Comparison of ENCODE assay signal across 13 cellular contexts in the genomic region with DNA sequence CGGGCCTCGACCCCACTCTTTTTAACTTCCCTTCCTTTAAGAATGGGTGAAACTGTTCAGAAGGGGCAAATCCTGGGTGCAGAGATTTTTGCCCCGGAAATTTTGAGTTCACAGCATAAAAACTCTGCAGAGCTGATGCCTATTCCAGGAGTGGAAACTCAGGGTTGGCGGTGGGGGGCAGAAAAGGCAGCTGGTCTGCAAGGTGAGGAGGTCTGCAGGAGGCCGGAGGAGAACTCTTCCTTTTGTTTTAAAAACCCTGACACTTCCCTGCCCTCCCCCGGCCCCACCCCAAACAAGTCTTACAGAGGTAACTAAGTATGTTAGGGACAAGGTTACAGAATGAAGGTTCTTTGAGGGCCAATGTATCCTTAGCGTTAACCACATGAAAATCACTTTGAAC.
A peak's percentile ranks its signal among the peaks of the same experiment; 100 is the strongest.
DNase-seq lines count a peak whose midpoint lies in the region; ATAC-seq and TF ChIP-seq lines count a peak whose summit lies in the region.
"Had no signal": no experiment of that assay in that cellular context is flagged by ENCODE, and none has a peak within 500 bp of the region (broad histone marks: within the 10 kb centered on the region; RNA-seq: fewer than 3 reads in every experiment).

No MANE protein-coding gene starts in this region.

- no peaks in the 10 kb centered on the region for H3K9me2 ChIP-seq in HCT116 (ENCODE audit: insufficient read depth)

- H3K36me3 ChIP-seq in HCT116 (ENCODE audit: control insufficient read depth in 1 of 2, insufficient read depth in 2 of 2, low read length in 2 of 2) (no peaks in the 10 kb centered on the region), mammary epithelial cell (ENCODE audit: insufficient read depth, low read length) (no peaks in the 10 kb centered on the region), right lobe of liver (no peaks in the 10 kb centered on the region), stomach smooth muscle (ENCODE audit: control insufficient read depth in 2 of 2, insufficient read depth in 2 of 2, low read length in 2 of 2) (no peaks in the 10 kb centered on the region), body of pancreas (replicated peaks in 1 of 2; ENCODE audit: insufficient read depth in 1 of 2, low read depth in 2 of 2) (no peaks in the 10 kb centered on the region)

- peak overlapping the region; percentile 29; the same call in 1 of the 2 replicates for H3K9ac ChIP-seq in HCT116 (ENCODE audit: low read length)
- no peak overlapping the region for H3K9ac ChIP-seq in mammary epithelial cell (ENCODE audit: insufficient read depth, low read length)
- peak overlapping the region; percentile 60 to 62 for H3K9ac ChIP-seq in stomach smooth muscle (ENCODE audit: low read length in 2 of 2)

- peak; percentile 13; the same call in 1 of the 2 replicates for ATAC-seq in HCT116
- ATAC-seq in right lobe of liver, result peak in 3 of 4 donors; percentile 7 to 14 (median 8)
- ATAC-seq in body of pancreas, result no peak
- ATAC-seq: SK-N-SH treated with all-trans-retinoic acid at 6 μM for 48 hours; stimulated activated naive CD8-positive, alpha-beta T cell treated with anti-CD3 and anti-CD28 coated beads, Interleukin-15, Interleukin-2, amounts not matched to agents 100 U/mL and 50 U/mL, for 24 hours had no signal

- 42% methylated on average over 4 of the region's 7 CpGs for WGBS in mammary epithelial cell (ENCODE audit: low coverage, missing lambda C conversion rate)
- WGBS in right lobe of liver (ENCODE audit: insufficient coverage, low coverage, low lambda C conversion rate, missing lambda C conversion rate), result 25% methylated on average over 7 of the region's 7 CpGs
- 70 to 79% methylated on average over 7 of the region's 7 CpGs for WGBS in lower leg skin, 2 donors
- WGBS in body of pancreas, 2 donors, result 66 to 76% methylated on average over 7 of the region's 7 CpGs

- intact Hi-C loops in HCT116 (cut with micrococcal nuclease), result loop anchor here (5.0 kb wide), 1 partner anchor 273 kb away; no protein-coding TSS in a partner anchor
- intact Hi-C loops in mammary epithelial cell (cut with micrococcal nuclease), result no loop called here
- intact Hi-C loops in right lobe of liver (cut with DNase I), result no loop called here
- intact Hi-C loops in lower leg skin (cut with DNase I; ENCODE audit: low total_unique reads), result no loop called here
- intact Hi-C loops in body of pancreas (cut with DNase I), result no loop called here

- POLR2A ChIA-PET in HCT116 (lab: Charles Lee), result no interaction called here

- peak overlapping the region in 1 of 2 experiments; percentile 39; a peak in 2 of 4 replicates for H3K4me3 ChIP-seq in HCT116 (replicated peaks in 1 of 2; ENCODE audit: low read depth in 1 of 2, low read length in 2 of 2)
- H3K4me3 ChIP-seq in mammary epithelial cell (replicated peaks in 1 of 3; ENCODE audit: insufficient read depth in 1 of 3, low read depth in 2 of 3, low read length in 3 of 3), result no peak overlapping the region
- peak overlapping the region in 2 of 3 donors; percentile 44 to 46 for H3K4me3 ChIP-seq in right lobe of liver
- H3K4me3 ChIP-seq in stomach smooth muscle (ENCODE audit: low read length in 2 of 2), result peak overlapping the region; percentile 56 to 69
- H3K4me3 ChIP-seq in lower leg skin (ENCODE audit: low read depth, poor library complexity, severe bottlenecking), result no peak overlapping the region
- no peak overlapping the region for H3K4me3 ChIP-seq in body of pancreas

- H3K9me3 ChIP-seq in HCT116 (ENCODE audit: control insufficient read depth in 1 of 2, insufficient read depth in 1 of 2, low read depth in 1 of 2, low read length in 2 of 2) (no peaks in the 10 kb centered on the region), mammary epithelial cell (replicated peaks; ENCODE audit: insufficient read depth, low read length) (no peaks in the 10 kb centered on the region), right lobe of liver (no peaks in the 10 kb centered on the region), stomach smooth muscle (ENCODE audit: control insufficient read depth in 2 of 2, low read length in 2 of 2) (no peaks in the 10 kb centered on the region), body of pancreas (no peaks in the 10 kb centered on the region)

- no peaks in the 10 kb centered on the region for H3K27me3 ChIP-seq in HCT116 (ENCODE audit: insufficient read depth, low read length)
- no peaks in the 10 kb centered on the region for H3K27me3 ChIP-seq in mammary epithelial cell (ENCODE audit: insufficient read depth, low read length)
- no peaks in the 10 kb centered on the region for H3K27me3 ChIP-seq in right lobe of liver
- no peaks in the 10 kb centered on the region for H3K27me3 ChIP-seq in stomach smooth muscle (ENCODE audit: control insufficient read depth in 1 of 2, insufficient read depth in 2 of 2, low read length in 2 of 2)
- H3K27me3 ChIP-seq in body of pancreas, result no peaks in the 10 kb centered on the region

- RAD21 ChIA-PET in HCT116 (lab: Charles Lee; ENCODE audit: low non-redundant PET in 1 of 2, low total read pairs in 2 of 2, uncharacterized antibody in 2 of 2, unreplicated experiment in 2 of 2), result no interaction called here

- H3K4me1 ChIP-seq in HCT116 (ENCODE audit: control insufficient read depth in 1 of 2, insufficient read depth in 2 of 2, low read length in 2 of 2) (peaks cover 17 to 22% of the 10 kb centered on the region in 2 experiments; a peak in 3 of 4 replicates), mammary epithelial cell (ENCODE audit: insufficient read depth, low read length) (peaks cover 11% of the 10 kb centered on the region), right lobe of liver (peaks cover 0 to 14% (median 2%) of the 10 kb centered on the region in 4 donors), stomach smooth muscle (ENCODE audit: control insufficient read depth, insufficient read depth, low read length) (peaks cover 8% of the 10 kb centered on the region), body of pancreas (peaks cover 22% of the 10 kb centered on the region)

- in situ Hi-C loops in mammary epithelial cell (cut with MboI; ENCODE audit: low sequenced_read_pairs in 2 of 2), result no loop called here

- H2AFZ ChIP-seq in HCT116 (ENCODE audit: low read depth, low read length, poor library complexity, severe bottlenecking) (peak overlapping the region; percentile 94), mammary epithelial cell (ENCODE audit: low read depth, low read length) (peak overlapping the region; percentile 90)

- TF ChIP-seq CTCF in HCT116 (IDR thresholded peaks at IDR 0.05 in 2 of 3, conservative IDR thresholded peaks at IDR 0.05 in 1 of 3; ENCODE audit: borderline replicate concordance in 1 of 3, insufficient read depth in 1 of 3, low read depth in 2 of 3, low read length in 2 of 3) (no peak), mammary epithelial cell (conservative IDR thresholded peaks at IDR 0.05 in 1 of 2, IDR thresholded peaks at IDR 0.05 in 1 of 2; ENCODE audit: extremely low read depth in 1 of 2, insufficient read depth in 1 of 2, low read depth in 1 of 2, low read length in 2 of 2) (no peak), right lobe of liver (IDR thresholded peaks at IDR 0.05) (no peak), lower leg skin (IDR thresholded peaks at IDR 0.05) (no peak), body of pancreas (IDR thresholded peaks at IDR 0.05) (no peak)

- TF ChIP-seq POLR2A in HCT116 (IDR thresholded peaks at IDR 0.05; ENCODE audit: borderline replicate concordance, extremely low read depth, insufficient read depth, insufficient read length), result no peak
- no peak for TF ChIP-seq POLR2A in right lobe of liver (IDR thresholded peaks at IDR 0.05)
- no peak for TF ChIP-seq POLR2A in lower leg skin (IDR thresholded peaks at IDR 0.05)
- no peak for TF ChIP-seq POLR2A in body of pancreas (IDR thresholded peaks at IDR 0.05)

- CTCF ChIA-PET in HCT116 (lab: Charles Lee), result interaction anchor here (1.6 kb wide), 1 partner anchor 11 kb away, joined by 4 read pairs; no protein-coding TSS in a partner anchor
- CTCF ChIA-PET in mammary epithelial cell (lab: Charles Lee; ENCODE audit: low non-redundant PET), result no interaction called here

- no peak for TF ChIP-seq RAD21 in HCT116 (IDR thresholded peaks at IDR 0.05; ENCODE audit: low read depth)

- BruUV-seq in HCT116 (replicated peaks; lab: Mats Ljungman, UMichigan) (no TSS peak), mammary epithelial cell (replicated peaks; lab: Mats Ljungman, UMichigan) (no TSS peak)

- H3K79me2 ChIP-seq in HCT116 (ENCODE audit: insufficient read depth, low read length) (no peaks in the 10 kb centered on the region), mammary epithelial cell (ENCODE audit: insufficient read depth, low read length) (no peaks in the 10 kb centered on the region)

- peak overlapping the region; percentile 64 for H3K4me2 ChIP-seq in HCT116 (ENCODE audit: low read length)
- peak overlapping the region; percentile 83 for H3K4me2 ChIP-seq in mammary epithelial cell (ENCODE audit: insufficient read depth, low read depth, low read length)

- DNase-seq in HCT116 (ENCODE audit: low read depth, low spot score) (no peak), mammary epithelial cell (no peak), right lobe of liver (no peak), lower leg skin (ENCODE audit: low spot score in 2 of 2) (no peak), body of pancreas (no peak), NCI-H2227 (lab: John Stamatoyannopoulos, UW; ENCODE audit: unreplicated experiment) (no peak)
- DNase-seq: activated naive CD4-positive, alpha-beta T cell treated with anti-CD3 and anti-CD28 coated beads, Interleukin-2, amount 50 U/mL, for 16 hours; CD4-positive, alpha-beta memory T cell; GDM1; HCEC 1CT; stimulated activated naive CD8-positive, alpha-beta T cell treated with anti-CD3 and anti-CD28 coated beads, Interleukin-15, Interleukin-2, amounts not matched to agents 100 U/mL and 50 U/mL, for 24 hours had no signal

- H3K27ac ChIP-seq in HCT116 (ENCODE audit: low read depth, low read length), result no peak overlapping the region
- H3K27ac ChIP-seq in mammary epithelial cell (ENCODE audit: insufficient read depth, low read depth, low read length), result no peak overlapping the region
- peak overlapping the region; percentile 19 to 84 (median 78) for H3K27ac ChIP-seq in right lobe of liver
- no peak overlapping the region for H3K27ac ChIP-seq in stomach smooth muscle (ENCODE audit: low read length)
- no peak overlapping the region for H3K27ac ChIP-seq in body of pancreas

- H4K20me1 ChIP-seq in HCT116 (ENCODE audit: insufficient read depth) (no peaks in the 10 kb centered on the region), mammary epithelial cell (ENCODE audit: insufficient read depth, low read length) (no peaks in the 10 kb centered on the region)

- dilution Hi-C loops in mammary epithelial cell (cut with HindIII; ENCODE audit: low sequenced_read_pairs), result no loop called here

TF ChIP-seq in HCT116, 20 proteins besides CTCF, POLR2A, EP300 and RAD21 (continues in another document):
- TF ChIP-seq CBX3 (IDR thresholded peaks at IDR 0.05; ENCODE audit: low read depth) (no peak), EZH2phosphoT487 (IDR thresholded peaks at IDR 0.05; ENCODE audit: borderline replicate concordance) (no peak)

Comparison
In these comparisons a context has a peak if more than half of its experiments do, and no peak if none do; other contexts are left out.
1. H3K27ac ChIP-seq: peak in right lobe of liver (3 of 3); none in HCT116 (single experiment), mammary epithelial cell (single experiment), stomach smooth muscle (single experiment) and body of pancreas (0 of 4).
2. H3K4me3 ChIP-seq: peak in right lobe of liver (2 of 3) and stomach smooth muscle (2 of 2); none in mammary epithelial cell (0 of 3), lower leg skin (single experiment) and body of pancreas (0 of 2).